In the genomic region with DNA sequence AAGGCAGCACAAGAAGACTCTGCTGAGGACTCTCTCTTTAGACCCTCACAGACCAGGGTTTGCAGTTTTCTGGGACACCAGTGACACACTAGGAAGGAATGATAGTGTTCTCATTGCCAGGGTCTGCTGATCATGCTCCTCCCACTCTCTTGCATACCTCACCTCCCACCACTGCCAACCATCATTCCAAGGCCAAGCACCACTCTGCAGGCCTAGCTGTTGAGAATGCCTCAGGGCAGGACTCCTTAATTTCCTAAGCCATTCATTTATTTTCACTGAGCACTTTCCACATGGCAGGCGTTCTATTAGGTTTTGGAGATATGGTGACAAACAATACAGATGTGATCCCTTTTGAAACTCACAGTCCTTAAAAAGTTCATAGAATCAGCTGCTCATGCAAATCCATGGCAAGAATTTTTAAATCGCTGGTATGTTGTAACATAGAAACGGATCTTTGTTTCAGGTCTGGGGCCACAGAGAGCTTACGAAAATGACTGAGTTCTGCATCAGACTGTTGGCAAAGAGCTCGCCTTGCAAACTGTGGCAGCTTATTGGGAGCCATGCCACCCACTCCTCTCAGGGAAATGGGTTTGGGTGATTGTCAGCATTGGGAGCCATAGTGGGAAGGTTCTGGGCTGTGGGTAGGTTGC, we compare ENCODE assay signal across 16 cellular contexts.
DNase-seq lines count a peak whose midpoint lies in the region; ATAC-seq, FAIRE-seq and TF ChIP-seq lines count a peak whose summit lies in the region.
"Had no signal": no experiment of that assay in that cellular context is flagged by ENCODE, and none has a peak within 500 bp of the region (broad histone marks: within the 10 kb centered on the region; RNA-seq: fewer than 3 reads in every experiment).

No MANE protein-coding gene starts in this region.

- no peak for FAIRE-seq in RCC 7860 (lab: Jason Lieb, UNC)

- TF ChIP-seq EP300 in esophagus muscularis mucosa (IDR thresholded peaks at IDR 0.05) = no peak

- in situ Hi-C loops in KBM-7 (cut with MboI; ENCODE audit: low pct_unique_long_range_greater_than_20kb, low sequenced_read_pairs) = loop anchor here (10.0 to 25.0 kb wide), 2 partner anchors 161 to 599 kb away; no protein-coding TSS in a partner anchor

- peaks cover 0 to 5% (median 0%) of the 10 kb centered on the region in 4 donors for H3K27me3 ChIP-seq in esophagus muscularis mucosa
- no peaks in the 10 kb centered on the region for H3K27me3 ChIP-seq in lung (ENCODE audit: control insufficient read depth, insufficient read depth)
- H3K27me3 ChIP-seq in adrenal gland = no peaks in the 10 kb centered on the region

- WGBS in esophagus muscularis mucosa = 88% methylated on average over 5 of the region's 5 CpGs
- WGBS in lung, 2 donors = 64 to 82% methylated on average over 5 of the region's 5 CpGs
- WGBS in adrenal gland, 4 donors = 81 to 90% (median 84%) methylated on average over 5 of the region's 5 CpGs

- H3K4me1 ChIP-seq in esophagus muscularis mucosa = no peaks in the 10 kb centered on the region
- H3K4me1 ChIP-seq in lung (ENCODE audit: control insufficient read depth in 2 of 2, insufficient read depth in 2 of 2, low read length in 2 of 2) = no peaks in the 10 kb centered on the region
- H3K4me1 ChIP-seq in adrenal gland (replicated peaks in 1 of 2) = no peaks in the 10 kb centered on the region

- TF ChIP-seq POLR2A in esophagus muscularis mucosa (IDR thresholded peaks at IDR 0.05; ENCODE audit: low read depth) = no peak
- TF ChIP-seq POLR2A in adrenal gland (IDR thresholded peaks at IDR 0.05) = no peak

- intact Hi-C loops in esophagus muscularis mucosa (cut with DNase I) = loop anchor here (10.0 kb wide), 2 partner anchors 161 to 1131 kb away; no protein-coding TSS in a partner anchor
- intact Hi-C loops in adrenal gland (cut with DNase I) = loop anchor here in 1 of 2 donors (10.0 kb wide), 1 partner anchor 161 kb away; no protein-coding TSS in a partner anchor

- no peak overlapping the region for H3K27ac ChIP-seq in esophagus muscularis mucosa (replicated peaks in 1 of 4)
- H3K27ac ChIP-seq in lung (ENCODE audit: low read depth in 1 of 2, low read length in 1 of 2) = no peak overlapping the region
- H3K27ac ChIP-seq in adrenal gland = no peak overlapping the region
- H3K27ac ChIP-seq: psoas muscle, SK-N-MC had no signal

- TF ChIP-seq CTCF in esophagus muscularis mucosa (IDR thresholded peaks at IDR 0.05) (no peak), lung (IDR thresholded peaks at IDR 0.05; ENCODE audit: control extremely low read depth, extremely low read depth) (no peak), adrenal gland (IDR thresholded peaks at IDR 0.05) (no peak)

- ATAC-seq in lung (ENCODE audit: insufficient read depth, low FRiP score) = no peak
- ATAC-seq in activated CD4-positive, CD25-positive, alpha-beta regulatory T cell treated with anti-CD3 and anti-CD28 coated beads, Interleukin-2, amount 50 U/mL, for 24 hours = no peak
- ATAC-seq: GM23338, psoas muscle had no signal

- DNase-seq in EH (ENCODE audit: low read depth) (peak; percentile 96), RCC 7860 (ENCODE audit: low spot score) (peak; percentile 53), esophagus muscularis mucosa (ENCODE audit: extremely low spot score) (peak; percentile 91), lung (ENCODE audit: low spot score) (peak; percentile 17), KBM-7 (no peak), CD1c-positive myeloid dendritic cell (ENCODE audit: extremely low spot score) (no peak), adrenal gland (no peak)
- DNase-seq: activated CD4-positive, alpha-beta T cell treated with anti-CD3 and anti-CD28 coated beads for 4 hours; cerebellar nuclear complex; COR-L47; NCI-H1694 treated with DMSO at 0.1 percent for 48 hours; NCI-H774; psoas muscle had no signal

- H3K4me3 ChIP-seq in esophagus muscularis mucosa (no peak overlapping the region), lung (no peak overlapping the region), adrenal gland (no peak overlapping the region)
- H3K4me3 ChIP-seq: GM23338, psoas muscle, SK-N-MC had no signal

- H3K36me3 ChIP-seq in esophagus muscularis mucosa (no peaks in the 10 kb centered on the region), lung (ENCODE audit: control insufficient read depth in 2 of 2, insufficient read depth in 2 of 2, low read length in 2 of 2) (no peaks in the 10 kb centered on the region), adrenal gland (replicated peaks in 1 of 2) (no peaks in the 10 kb centered on the region)

- H3K9me3 ChIP-seq in esophagus muscularis mucosa (no peaks in the 10 kb centered on the region), lung (ENCODE audit: control insufficient read depth in 2 of 2, insufficient read depth in 1 of 2, low read length in 1 of 2) (peaks cover 0 to 1% of the 10 kb centered on the region in 2 donors), adrenal gland (replicated peaks in 1 of 3) (no peaks in the 10 kb centered on the region)
- H3K9me3 ChIP-seq: psoas muscle had no signal

Comparison
In these comparisons a context has a peak if more than half of its experiments do, and no peak if none do; other contexts are left out.
1. DNase-seq: peak in EH (single experiment), RCC 7860 (single experiment), esophagus muscularis mucosa (single experiment) and lung (single experiment); none in KBM-7 (single experiment), CD1c-positive myeloid dendritic cell (single experiment) and adrenal gland (0 of 7).